Comparison of ENCODE assay signal across 16 cellular contexts in genomic region chrX:42739258-42739657, GRCh38. TPM values are rescaled to one million over a fixed set of nuclear protein-coding genes. Genes with fewer than 3 reads are reported as not detected.
A peak's percentile ranks its signal among the peaks of the same experiment; 100 is the strongest.
DNase-seq lines count a peak whose midpoint lies in the region; ATAC-seq and TF ChIP-seq lines count a peak whose summit lies in the region.
"Had no signal": no experiment of that assay in that cellular context is flagged by ENCODE, and none has a peak within 500 bp of the region (broad histone marks: within the 10 kb centered on the region; RNA-seq: fewer than 3 reads in every experiment).

No MANE protein-coding gene starts in this region.

- DNase-seq in left ventricle myocardium inferior = no peak
- DNase-seq in right atrium auricular region (ENCODE audit: low spot score) = no peak
- DNase-seq in OCI-LY7 (ENCODE audit: low spot score) = peak; percentile 61
- peak; percentile 61 for DNase-seq in fibroblast of pulmonary artery (ENCODE audit: low read depth)
- DNase-seq in GF-D8 (lab: John Stamatoyannopoulos, UW) = no peak
- DNase-seq in foreskin keratinocyte = no peak
- DNase-seq: activated CD4-positive, alpha-beta T cell treated with anti-CD3 and anti-CD28 coated beads for 36 hours; effector CD8-positive, alpha-beta T cell; GM23248; islet precursor cell; NCI-H2107; PC-3 had no signal

- H3K36me3 ChIP-seq in left ventricle myocardium inferior = no peaks in the 10 kb centered on the region
- no peaks in the 10 kb centered on the region for H3K36me3 ChIP-seq in right atrium auricular region
- H3K36me3 ChIP-seq in OCI-LY7 (ENCODE audit: insufficient read depth, low read length) = no peaks in the 10 kb centered on the region

- peak overlapping the region; percentile 19 for H3K27ac ChIP-seq in left ventricle myocardium inferior (replicated peaks)
- no peak overlapping the region for H3K27ac ChIP-seq in right atrium auricular region
- H3K27ac ChIP-seq in OCI-LY7 (ENCODE audit: low read depth, low read length, poor library complexity, severe bottlenecking) = no peak overlapping the region
- no peak overlapping the region for H3K27ac ChIP-seq in foreskin keratinocyte
- H3K27ac ChIP-seq: GM23248 had no signal

- ATAC-seq in foreskin keratinocyte (no peak), HG03354 (IDR thresholded peaks at IDR 0.05; ENCODE audit: poor library complexity, severe bottlenecking, unreplicated experiment) (no peak), GM19395 (IDR thresholded peaks at IDR 0.05; ENCODE audit: unreplicated experiment) (no peak)
- ATAC-seq: activated CD4-positive, alpha-beta T cell treated with anti-CD3 and anti-CD28 coated beads for 36 hours; PC-3 had no signal

- H3K4me3 ChIP-seq in left ventricle myocardium inferior (no peak overlapping the region), right atrium auricular region (no peak overlapping the region), OCI-LY7 (ENCODE audit: low read depth, low read length, poor library complexity, severe bottlenecking) (no peak overlapping the region), fibroblast of pulmonary artery (replicated peaks; ENCODE audit: low read depth, low read length) (no peak overlapping the region)
- H3K4me3 ChIP-seq: GM23248 had no signal

- H3K9me2 ChIP-seq in OCI-LY7 (ENCODE audit: insufficient read depth, low read length) = no peaks in the 10 kb centered on the region

- POLR2A ChIA-PET in OCI-LY7 (lab: Charles Lee) = interaction anchor here (1.0 to 1.4 kb wide), 2 partner anchors 9 to 33 kb away, joined by 4 to 5 read pairs; no protein-coding TSS in a partner anchor

- BruUV-seq in OCI-LY7 (replicated peaks; lab: Mats Ljungman, UMichigan) = no TSS peak

- H3K79me2 ChIP-seq in OCI-LY7 (ENCODE audit: insufficient read depth, low read depth, low read length) = no peaks in the 10 kb centered on the region

- TF ChIP-seq CTCF in left ventricle myocardium inferior (IDR thresholded peaks at IDR 0.05; ENCODE audit: borderline replicate concordance) (no peak), right atrium auricular region (IDR thresholded peaks at IDR 0.05) (no peak), OCI-LY7 (conservative IDR thresholded peaks at IDR 0.05; ENCODE audit: low read length) (no peak), fibroblast of pulmonary artery (IDR thresholded peaks at IDR 0.05; ENCODE audit: low read length, missing control alignments) (no peak), foreskin keratinocyte (conservative IDR thresholded peaks at IDR 0.05) (no peak)

- H3K9me3 ChIP-seq in left ventricle myocardium inferior (replicated peaks) (no peaks in the 10 kb centered on the region), right atrium auricular region (no peaks in the 10 kb centered on the region), OCI-LY7 (ENCODE audit: low read length) (no peaks in the 10 kb centered on the region; the same call in 1 of the 2 replicates)

- H2AFZ ChIP-seq in OCI-LY7 (ENCODE audit: low read length) = peak overlapping the region; percentile 95
- H2AFZ ChIP-seq: GM23248 had no signal

- CTCF ChIA-PET in OCI-LY7 (lab: Charles Lee; ENCODE audit: unreplicated experiment) = no interaction called here

- intact Hi-C loops in left ventricle myocardium inferior (cut with micrococcal nuclease) (no loop called here), OCI-LY7 (cut with micrococcal nuclease; ENCODE audit: unreplicated experiment) (no loop called here)

- H4K20me1 ChIP-seq in OCI-LY7 (ENCODE audit: insufficient read depth, low read length) = no peaks in the 10 kb centered on the region

- H3K4me2 ChIP-seq in OCI-LY7 (ENCODE audit: low read length) = peak overlapping the region; percentile 41

- H3K4me1 ChIP-seq in left ventricle myocardium inferior (no peaks in the 10 kb centered on the region), right atrium auricular region (no peaks in the 10 kb centered on the region), OCI-LY7 (ENCODE audit: insufficient read depth, low read length, poor library complexity, severe bottlenecking) (peaks cover 12% of the 10 kb centered on the region), foreskin keratinocyte (no peaks in the 10 kb centered on the region)

- no peaks in the 10 kb centered on the region for H3K27me3 ChIP-seq in left ventricle myocardium inferior (ENCODE audit: low read depth)
- H3K27me3 ChIP-seq in right atrium auricular region = no peaks in the 10 kb centered on the region
- no peaks in the 10 kb centered on the region for H3K27me3 ChIP-seq in foreskin keratinocyte

RNA-seq across cellular contexts. Expression of gene PPP1R2C, which starts 38.7 kb away (rescaled TPM):
- total RNA-seq in left ventricle myocardium inferior (not detected), right atrium auricular region (not detected), OCI-LY7 (2022) (not detected in 2 replicates), foreskin keratinocyte (not detected in 2 replicates)
- not detected in 2 replicates for total RNA-seq in OCI-LY7 (2014; rRNA removed; shearing (Covaris generic))
- polyA plus RNA-seq in foreskin keratinocyte = not detected in 2 replicates
- total RNA-seq: activated CD4-positive, alpha-beta T cell treated with anti-CD3 and anti-CD28 coated beads for 36 hours; GM23248; PC-3; progenitor cell of endocrine pancreas; urinary bladder had no signal
- polyA plus RNA-seq: GM23248, urinary bladder had no signal

Comparison
In these comparisons a context has a peak if more than half of its experiments do, and no peak if none do; other contexts are left out.
1. DNase-seq: peak in OCI-LY7 (single experiment) and fibroblast of pulmonary artery (single experiment); none in left ventricle myocardium inferior (single experiment), right atrium auricular region (single experiment), GF-D8 (single experiment) and foreskin keratinocyte (0 of 2).